In genomic region chr9:36101916-36102741, GRCh38 we compare ENCODE assay signal across 9 cellular contexts. TPM values are rescaled to one million over a fixed set of nuclear protein-coding genes. Genes with fewer than 3 reads are reported as not detected.
DNase-seq lines count a peak whose midpoint lies in the region; ATAC-seq and TF ChIP-seq lines count a peak whose summit lies in the region.
"Had no signal": no experiment of that assay in that cellular context is flagged by ENCODE, and none has a peak within 500 bp of the region (broad histone marks: within the 10 kb centered on the region; RNA-seq: fewer than 3 reads in every experiment).

No MANE protein-coding gene starts in this region.

- no peak for TF ChIP-seq CTCF in AG09319 (IDR thresholded peaks at IDR 0.05; ENCODE audit: low read depth, low read length)
- no peak for TF ChIP-seq CTCF in LNCaP clone FGC (IDR thresholded peaks at IDR 0.05; ENCODE audit: control insufficient read depth, extremely low read depth, insufficient read depth)
- TF ChIP-seq CTCF in choroid plexus epithelial cell (conservative IDR thresholded peaks at IDR 0.05; ENCODE audit: low read depth, low read length): no peak
- no peak for TF ChIP-seq CTCF in mucosa of descending colon (IDR thresholded peaks at IDR 0.05)

- DNase-seq in AG09319 (ENCODE audit: extremely low read depth, low read depth) (peak; percentile 91), LNCaP clone FGC (ENCODE audit: low read depth) (peak; percentile 98), choroid plexus epithelial cell (ENCODE audit: low read depth) (peak; percentile 94), mucosa of descending colon (peak in 1 of 3 donors; percentile 22), NCI-H446 (lab: John Stamatoyannopoulos, UW) (no peak), RPMI8226 (no peak)
- no peak for DNase-seq in activated naive CD4-positive, alpha-beta T cell (lab: John Stamatoyannopoulos, UW)
- DNase-seq in effector CD4-positive, alpha-beta T cell: no peak

- intact Hi-C loops in mucosa of descending colon (cut with DNase I, micrococcal nuclease): loop anchor here (5.0 kb wide), 1 partner anchor 65 kb away; the partner anchor contains the start of gene CCIN (in 2 of the 2)

- H3K9me3 ChIP-seq in mucosa of descending colon: no peaks in the 10 kb centered on the region
- H3K9me3 ChIP-seq: upper lobe of right lung had no signal

- no peaks in the 10 kb centered on the region for H3K4me1 ChIP-seq in mucosa of descending colon (ENCODE audit: low read depth)
- H3K4me1 ChIP-seq: upper lobe of right lung had no signal

- H3K36me3 ChIP-seq in mucosa of descending colon (ENCODE audit: low read depth): no peaks in the 10 kb centered on the region

- H3K4me3 ChIP-seq in LNCaP clone FGC (ENCODE audit: low read depth, low read length) (no peak overlapping the region), choroid plexus epithelial cell (ENCODE audit: low read depth, low read length) (no peak overlapping the region), mucosa of descending colon (no peak overlapping the region)
- H3K4me3 ChIP-seq: upper lobe of right lung had no signal

- ATAC-seq in mucosa of descending colon: peak; percentile 42

RNA-seq across cellular contexts. Expression of gene GLIPR2, which starts 34.4 kb away (rescaled TPM):
- total RNA-seq in mucosa of descending colon: 10 to 100 TPM; 28.1 to 58.4 (median 37.5) TPM

Comparison
In these comparisons a context has a peak if more than half of its experiments do, and no peak if none do; other contexts are left out.
1. DNase-seq: peak in AG09319 (single experiment), LNCaP clone FGC (single experiment) and choroid plexus epithelial cell (single experiment); none in activated naive CD4-positive, alpha-beta T cell (0 of 4), NCI-H446 (0 of 2), RPMI8226 (single experiment) and effector CD4-positive, alpha-beta T cell (single experiment).